ENCODE assay signal across 1 cellular context in the genomic region with DNA sequence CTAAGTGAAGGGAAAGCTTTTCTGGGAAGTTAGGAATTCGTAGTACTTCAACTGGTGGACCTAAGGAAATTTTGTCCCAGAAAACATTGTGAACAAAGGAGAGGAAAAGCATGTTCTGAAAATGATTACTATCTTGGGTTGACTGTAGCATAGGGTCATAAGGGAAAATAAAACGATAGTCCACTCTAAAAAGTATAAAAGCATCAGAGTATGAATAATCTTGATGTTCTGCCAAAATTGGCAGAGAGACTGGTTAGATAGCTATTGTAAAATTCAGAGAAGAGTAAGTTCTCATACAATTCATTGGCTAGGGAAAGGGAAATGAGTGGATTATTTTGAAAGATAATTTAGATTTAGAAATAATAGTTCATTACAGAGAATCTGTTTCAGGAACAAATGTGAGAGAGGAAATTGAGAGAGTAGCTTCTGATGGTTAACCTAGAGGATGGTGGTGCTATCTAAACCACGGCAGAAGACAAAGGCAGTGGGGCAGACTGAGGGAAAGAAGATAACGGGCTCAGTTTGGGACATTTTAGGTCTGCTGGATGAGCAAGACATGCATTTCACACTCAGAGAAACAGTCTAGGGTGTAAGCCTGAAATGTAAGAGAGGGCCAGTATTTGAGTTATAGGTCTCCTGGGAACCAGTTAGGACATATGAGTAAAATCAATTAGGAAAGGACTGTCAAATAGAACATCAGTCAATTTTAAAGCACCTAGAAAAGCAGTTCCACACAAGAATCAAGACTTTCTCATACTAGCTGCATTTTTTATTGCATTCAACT.
TF ChIP-seq lines count a peak whose summit lies in the region.

No MANE protein-coding gene starts in this region.

TF ChIP-seq in SK-N-SH, 30 proteins besides CTCF, POLR2A, EP300 and RAD21 (continued from another document):
- TF ChIP-seq, protein P1, sequence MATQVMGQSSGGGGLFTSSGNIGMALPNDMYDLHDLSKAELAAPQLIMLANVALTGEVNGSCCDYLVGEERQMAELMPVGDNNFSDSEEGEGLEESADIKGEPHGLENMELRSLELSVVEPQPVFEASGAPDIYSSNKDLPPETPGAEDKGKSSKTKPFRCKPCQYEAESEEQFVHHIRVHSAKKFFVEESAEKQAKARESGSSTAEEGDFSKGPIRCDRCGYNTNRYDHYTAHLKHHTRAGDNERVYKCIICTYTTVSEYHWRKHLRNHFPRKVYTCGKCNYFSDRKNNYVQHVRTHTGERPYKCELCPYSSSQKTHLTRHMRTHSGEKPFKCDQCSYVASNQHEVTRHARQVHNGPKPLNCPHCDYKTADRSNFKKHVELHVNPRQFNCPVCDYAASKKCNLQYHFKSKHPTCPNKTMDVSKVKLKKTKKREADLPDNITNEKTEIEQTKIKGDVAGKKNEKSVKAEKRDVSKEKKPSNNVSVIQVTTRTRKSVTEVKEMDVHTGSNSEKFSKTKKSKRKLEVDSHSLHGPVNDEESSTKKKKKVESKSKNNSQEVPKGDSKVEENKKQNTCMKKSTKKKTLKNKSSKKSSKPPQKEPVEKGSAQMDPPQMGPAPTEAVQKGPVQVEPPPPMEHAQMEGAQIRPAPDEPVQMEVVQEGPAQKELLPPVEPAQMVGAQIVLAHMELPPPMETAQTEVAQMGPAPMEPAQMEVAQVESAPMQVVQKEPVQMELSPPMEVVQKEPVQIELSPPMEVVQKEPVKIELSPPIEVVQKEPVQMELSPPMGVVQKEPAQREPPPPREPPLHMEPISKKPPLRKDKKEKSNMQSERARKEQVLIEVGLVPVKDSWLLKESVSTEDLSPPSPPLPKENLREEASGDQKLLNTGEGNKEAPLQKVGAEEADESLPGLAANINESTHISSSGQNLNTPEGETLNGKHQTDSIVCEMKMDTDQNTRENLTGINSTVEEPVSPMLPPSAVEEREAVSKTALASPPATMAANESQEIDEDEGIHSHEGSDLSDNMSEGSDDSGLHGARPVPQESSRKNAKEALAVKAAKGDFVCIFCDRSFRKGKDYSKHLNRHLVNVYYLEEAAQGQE (IDR thresholded peaks at IDR 0.05; ENCODE audit: low read depth, low read length) = no peak
- TF ChIP-seq, protein P2, sequence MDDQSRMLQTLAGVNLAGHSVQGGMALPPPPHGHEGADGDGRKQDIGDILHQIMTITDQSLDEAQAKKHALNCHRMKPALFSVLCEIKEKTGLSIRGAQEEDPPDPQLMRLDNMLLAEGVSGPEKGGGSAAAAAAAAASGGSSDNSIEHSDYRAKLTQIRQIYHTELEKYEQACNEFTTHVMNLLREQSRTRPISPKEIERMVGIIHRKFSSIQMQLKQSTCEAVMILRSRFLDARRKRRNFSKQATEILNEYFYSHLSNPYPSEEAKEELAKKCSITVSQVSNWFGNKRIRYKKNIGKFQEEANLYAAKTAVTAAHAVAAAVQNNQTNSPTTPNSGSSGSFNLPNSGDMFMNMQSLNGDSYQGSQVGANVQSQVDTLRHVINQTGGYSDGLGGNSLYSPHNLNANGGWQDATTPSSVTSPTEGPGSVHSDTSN (IDR thresholded peaks at IDR 0.05) = no peak
- no peak for TF ChIP-seq GATA2 (CRISPR knock-in tag; IDR thresholded peaks at IDR 0.05)
- TF ChIP-seq ELF1 (IDR thresholded peaks at IDR 0.05) = no peak
- TF ChIP-seq GABPA (IDR thresholded peaks at IDR 0.05; ENCODE audit: low read depth) = no peak
- no peak for TF ChIP-seq MXI1 (IDR thresholded peaks at IDR 0.05; ENCODE audit: low read depth, low read length)
- TF ChIP-seq NRF1 (IDR thresholded peaks at IDR 0.05; ENCODE audit: low read depth, low read length) = no peak
- TF ChIP-seq NFIC (IDR thresholded peaks at IDR 0.05; ENCODE audit: borderline replicate concordance) = no peak
- no peak for TF ChIP-seq RXRA (IDR thresholded peaks at IDR 0.05; ENCODE audit: borderline replicate concordance, low read depth)
- TF ChIP-seq, protein P3, sequence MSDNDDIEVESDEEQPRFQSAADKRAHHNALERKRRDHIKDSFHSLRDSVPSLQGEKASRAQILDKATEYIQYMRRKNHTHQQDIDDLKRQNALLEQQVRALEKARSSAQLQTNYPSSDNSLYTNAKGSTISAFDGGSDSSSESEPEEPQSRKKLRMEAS (IDR thresholded peaks at IDR 0.05; ENCODE audit: low read depth) = no peak
- TF ChIP-seq RCOR1 (IDR thresholded peaks at IDR 0.05; ENCODE audit: low read length) = no peak
- no peak for TF ChIP-seq TAF1 (IDR thresholded peaks at IDR 0.05; ENCODE audit: borderline replicate concordance, low read depth, low read length)
- TF ChIP-seq, protein P4, sequence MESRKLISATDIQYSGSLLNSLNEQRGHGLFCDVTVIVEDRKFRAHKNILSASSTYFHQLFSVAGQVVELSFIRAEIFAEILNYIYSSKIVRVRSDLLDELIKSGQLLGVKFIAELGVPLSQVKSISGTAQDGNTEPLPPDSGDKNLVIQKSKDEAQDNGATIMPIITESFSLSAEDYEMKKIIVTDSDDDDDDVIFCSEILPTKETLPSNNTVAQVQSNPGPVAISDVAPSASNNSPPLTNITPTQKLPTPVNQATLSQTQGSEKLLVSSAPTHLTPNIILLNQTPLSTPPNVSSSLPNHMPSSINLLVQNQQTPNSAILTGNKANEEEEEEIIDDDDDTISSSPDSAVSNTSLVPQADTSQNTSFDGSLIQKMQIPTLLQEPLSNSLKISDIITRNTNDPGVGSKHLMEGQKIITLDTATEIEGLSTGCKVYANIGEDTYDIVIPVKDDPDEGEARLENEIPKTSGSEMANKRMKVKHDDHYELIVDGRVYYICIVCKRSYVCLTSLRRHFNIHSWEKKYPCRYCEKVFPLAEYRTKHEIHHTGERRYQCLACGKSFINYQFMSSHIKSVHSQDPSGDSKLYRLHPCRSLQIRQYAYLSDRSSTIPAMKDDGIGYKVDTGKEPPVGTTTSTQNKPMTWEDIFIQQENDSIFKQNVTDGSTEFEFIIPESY (IDR thresholded peaks at IDR 0.05; ENCODE audit: borderline replicate concordance, low read depth) = no peak
